ENCODE assay signal across 18 cellular contexts in genomic region chr11:78643676-78644056, GRCh38.
"Had no signal": no experiment of that assay in that cellular context is flagged by ENCODE, and none has a peak within 500 bp of the region (broad histone marks: within the 10 kb centered on the region; RNA-seq: fewer than 3 reads in every experiment).

No MANE protein-coding gene starts in this region.

- ATAC-seq: esophagus mucosa; gastrocnemius medialis; heart right ventricle; mucosa of descending colon; naive thymus-derived CD8-positive, alpha-beta T cell; sciatic nerve had no signal

- H3K27ac Mint-ChIP-seq: naive thymus-derived CD8-positive, alpha-beta T cell had no signal

- DNase-seq: effector memory CD4-positive, alpha-beta T cell; gastrocnemius medialis; heart right ventricle; hypothalamus; kidney glomerular epithelial cell; mesendoderm; mucosa of descending colon; naive thymus-derived CD8-positive, alpha-beta T cell; posterior cingulate gyrus; spleen; stimulated activated CD4-positive, alpha-beta T cell treated with anti-CD3 and anti-CD28 coated beads, Interleukin-15, amount 100 ng/mL, for 24 hours; stimulated activated CD4-positive, alpha-beta T cell treated with anti-CD3 and anti-CD28 coated beads, Interleukin-1b, Interleukin-23, amount 100 ng/mL, for 48 hours; stimulated activated CD4-positive, alpha-beta T cell treated with anti-CD3 and anti-CD28 coated beads, Interleukin-4, amount 100 ng/mL, for 4 hours; stimulated activated naive CD4-positive, alpha-beta T cell; tibial artery; uterus had no signal

- H3K36me3 Mint-ChIP-seq: naive thymus-derived CD8-positive, alpha-beta T cell had no signal

- H3K9me3 Mint-ChIP-seq: naive thymus-derived CD8-positive, alpha-beta T cell had no signal
